14 cellular contexts compared by ENCODE assay signal in genomic region chr2:200788129-200788718, GRCh38. TPM values are rescaled to one million over a fixed set of nuclear protein-coding genes. Genes with fewer than 3 reads are reported as not detected.
DNase-seq lines count a peak whose midpoint lies in the region; FAIRE-seq and TF ChIP-seq lines count a peak whose summit lies in the region.
"Had no signal": no experiment of that assay in that cellular context is flagged by ENCODE, and none has a peak within 500 bp of the region (broad histone marks: within the 10 kb centered on the region; RNA-seq: fewer than 3 reads in every experiment).

No MANE protein-coding gene starts in this region.

- no peak overlapping the region; the same call in 1 of the 2 replicates for H2BK12ac ChIP-seq in H1 (ENCODE audit: low read depth, low read length)

- CTCF ChIA-PET in AG04450 (lab: Charles Lee) (interaction anchor here (1.2 kb wide), 1 partner anchor 75 kb away, joined by 6 read pairs; no protein-coding TSS in a partner anchor), H1 (lab: Charles Lee; ENCODE audit: partially characterized antibody) (interaction anchor here (1.0 kb wide), 1 partner anchor 75 kb away, joined by 3 read pairs; no protein-coding TSS in a partner anchor)

- H3K56ac ChIP-seq in H1 (replicated peaks; ENCODE audit: insufficient read length, low read depth, low read length): no peak overlapping the region

- 86% methylated on average over 6 of the region's 6 CpGs; no CpG with 5 or more reads in 1 of the 2 experiments for WGBS in H1 (ENCODE audit: extremely low coverage in 1 of 2, insufficient coverage in 1 of 2, insufficient read length in 1 of 2, insufficient replicate concordance in 2 of 2, low coverage in 1 of 2, low lambda C conversion rate in 2 of 2, missing lambda C conversion rate in 1 of 2), 2 experiments

- H4K20me1 ChIP-seq in H1 (replicated peaks in 1 of 2; ENCODE audit: control insufficient read depth in 1 of 2, insufficient read depth in 2 of 2, low read length in 2 of 2): no peaks in the 10 kb centered on the region
- H4K20me1 ChIP-seq: BLaER1 had no signal

- TF ChIP-seq CTCF in AG04450 (IDR thresholded peaks at IDR 0.05; ENCODE audit: low read depth, low read length) (no peak), H1 (IDR thresholded peaks at IDR 0.05; ENCODE audit: control extremely low read depth in 1 of 3, insufficient read depth in 1 of 3, low read depth in 1 of 3, low read length in 3 of 3) (no peak), nephron (IDR thresholded peaks at IDR 0.05; ENCODE audit: unreplicated experiment in 3 of 3) (no peak)

- FAIRE-seq in H1 (lab: Jason Lieb, UNC): no peak

- peaks cover 3% of the 10 kb centered on the region for H3K27me3 Mint-ChIP-seq in nephron (ENCODE audit: low read depth)

- H3K9me3 ChIP-seq in AG04450 (ENCODE audit: control insufficient read depth, insufficient read depth, low read length): no peaks in the 10 kb centered on the region
- H3K9me3 ChIP-seq in H1 (ENCODE audit: insufficient read depth in 2 of 2, low read depth in 1 of 2, low read length in 1 of 2): no peaks in the 10 kb centered on the region
- H3K9me3 ChIP-seq: BLaER1, stomach had no signal

- no peak for DNase-seq in AG04450 (ENCODE audit: low read depth, low spot score)
- peak; percentile 85 for DNase-seq in NCI-H460 (ENCODE audit: extremely low read depth, low read depth)
- no peak for DNase-seq in H1 (ENCODE audit: low read depth in 1 of 2, low spot score in 2 of 2)
- DNase-seq in activated effector memory CD4-positive, alpha-beta T cell treated with anti-CD3 and anti-CD28 coated beads, Interleukin-2, amount 50 U/mL, for 16 hours: no peak
- DNase-seq in NCI-H1417 (lab: John Stamatoyannopoulos, UW): no peak
- no peak for DNase-seq in stimulated activated CD4-positive, alpha-beta T cell treated with anti-CD3 and anti-CD28 coated beads, Interleukin-2, amount 100 ng/mL, for 48 hours
- DNase-seq in HUDEP-2 (lab: John Stamatoyannopoulos, UW; ENCODE audit: unreplicated experiment in 76 of 76): no peak
- DNase-seq: H7, KBM-7, SHP77 treated with DMSO at 0.1 percent for 48 hours, stomach had no signal

- no peak overlapping the region for H2BK120ac ChIP-seq in H1 (replicated peaks; ENCODE audit: low read depth, low read length)

- H3K23ac ChIP-seq in H1 (ENCODE audit: insufficient read length): no peak overlapping the region

- no peak overlapping the region for H4K91ac ChIP-seq in H1 (replicated peaks; ENCODE audit: insufficient read length, low read length)

- H3K27me3 ChIP-seq in AG04450 (ENCODE audit: control insufficient read depth, insufficient read depth, low read length) (no peaks in the 10 kb centered on the region), H1 (replicated peaks in 1 of 4; ENCODE audit: control insufficient read depth in 3 of 4, extremely low read depth in 1 of 4, insufficient read depth in 3 of 4, low read length in 3 of 4) (no peaks in the 10 kb centered on the region)
- H3K27me3 ChIP-seq: BLaER1, stomach had no signal

- H3K27ac ChIP-seq in AG04450 (ENCODE audit: low read depth, low read length) (peak overlapping the region; percentile 89), H1 (ENCODE audit: low read depth, low read length) (no peak overlapping the region)
- H3K27ac ChIP-seq: BLaER1 had no signal

- H4K5ac ChIP-seq in H1 (ENCODE audit: insufficient read length, low read depth, low read length): no peak overlapping the region

- no peaks in the 10 kb centered on the region for H3K79me2 ChIP-seq in H1 (ENCODE audit: control insufficient read depth in 1 of 2, insufficient read depth in 2 of 2, low read length in 2 of 2)

- peak overlapping the region; percentile 33; the same call in 1 of the 2 replicates for H2AFZ ChIP-seq in H1 (ENCODE audit: low read length)

- H3K4me3 ChIP-seq in AG04450 (ENCODE audit: low read depth, low read length) (no peak overlapping the region), H1 (ENCODE audit: extremely low read depth in 1 of 4, insufficient read depth in 2 of 4, low read depth in 3 of 4, low read length in 4 of 4) (no peak overlapping the region)
- H3K4me3 ChIP-seq: BLaER1, stomach had no signal

- H3K23me2 ChIP-seq in H1 (ENCODE audit: low read depth, low read length): no peaks in the 10 kb centered on the region; the same call in 1 of the 2 replicates

- H3K18ac ChIP-seq in H1 (ENCODE audit: extremely low read depth, low read length): no peak overlapping the region

- no peak overlapping the region; the same call in 1 of the 2 replicates for H2BK5ac ChIP-seq in H1 (ENCODE audit: low read depth, low read length)

- H3K4me2 ChIP-seq in H1 (ENCODE audit: insufficient read depth in 1 of 2, low read depth in 2 of 2, low read length in 2 of 2): no peak overlapping the region
- H3K4me2 ChIP-seq: BLaER1 had no signal

- H3K14ac ChIP-seq in H1 (ENCODE audit: insufficient read length): no peak overlapping the region

- TF ChIP-seq EP300 in H1 (IDR thresholded peaks at IDR 0.05; ENCODE audit: borderline replicate concordance in 1 of 2, low read depth in 2 of 2, low read length in 2 of 2): no peak

- H3K9me3 Mint-ChIP-seq in nephron: no peaks in the 10 kb centered on the region
- H3K9me3 Mint-ChIP-seq: activated T-helper 2 cell treated with anti-CD3 and anti-CD28 coated beads, Interferon-gamma antibody, Interleukin-2, Interleukin-4, amounts not matched to agents 10 μg/mL and 5 μg/mL and 100 μg/mL, durations not matched to agents 14 hours and 24 hours and 36 hours had no signal

- H3K27ac Mint-ChIP-seq in nephron: peak overlapping the region in 2 of 3 experiments; percentile 30 to 60
- H3K27ac Mint-ChIP-seq: activated T-helper 2 cell treated with anti-CD3 and anti-CD28 coated beads, Interferon-gamma antibody, Interleukin-2, Interleukin-4, amounts not matched to agents 10 μg/mL and 5 μg/mL and 100 μg/mL, durations not matched to agents 14 hours and 24 hours and 36 hours had no signal

- H3K79me1 ChIP-seq in H1 (ENCODE audit: low read depth, low read length): no peaks in the 10 kb centered on the region

- peaks cover 2 to 9% (median 4%) of the 10 kb centered on the region in 4 experiments; a peak in 5 of 7 replicates for H3K4me1 ChIP-seq in H1 (replicated peaks in 1 of 4; ENCODE audit: control insufficient read depth in 3 of 4, insufficient read depth in 4 of 4, low read length in 3 of 4)
- H3K4me1 ChIP-seq: BLaER1 had no signal

- no peak overlapping the region for H3K4ac ChIP-seq in H1 (replicated peaks; ENCODE audit: insufficient read length, low read depth, low read length)

- H3K36me3 Mint-ChIP-seq in nephron (ENCODE audit: low read depth): no peaks in the 10 kb centered on the region

- no peak for TF ChIP-seq RAD21 in H1 (IDR thresholded peaks at IDR 0.05 in 1 of 2, conservative IDR thresholded peaks at IDR 0.05 in 1 of 2; ENCODE audit: low read depth in 2 of 2, low read length in 2 of 2)

- no peak overlapping the region for H2AK5ac ChIP-seq in H1 (ENCODE audit: low read depth, low read length)

- H2BK20ac ChIP-seq in H1 (ENCODE audit: low read length): no peak overlapping the region

- no peak overlapping the region for H4K8ac ChIP-seq in H1 (ENCODE audit: extremely low read depth, insufficient read depth, low read length)

- no peak for TF ChIP-seq POLR2A in H1 (IDR thresholded peaks at IDR 0.05; ENCODE audit: control extremely low read depth in 1 of 2, low read depth in 2 of 2, low read length in 2 of 2)

- H3K4me1 Mint-ChIP-seq in nephron: peaks cover 15% of the 10 kb centered on the region

- H3K36me3 ChIP-seq in H1 (ENCODE audit: control insufficient read depth in 2 of 4, insufficient read depth in 4 of 4, low read length in 3 of 4): no peaks in the 10 kb centered on the region
- H3K36me3 ChIP-seq: stomach had no signal

- no peak overlapping the region for H3K9ac ChIP-seq in H1 (replicated peaks in 1 of 4; ENCODE audit: extremely low read depth in 1 of 4, low read depth in 3 of 4, low read length in 3 of 4)
- H3K9ac ChIP-seq: BLaER1 had no signal

- no peak overlapping the region for H2BK15ac ChIP-seq in H1 (ENCODE audit: low read length)

- no peak overlapping the region for H3K4me3 Mint-ChIP-seq in nephron

- POLR2A ChIA-PET in AG04450 (lab: Yijun Ruan, JAX) (interaction anchor here (1.1 kb wide), 1 partner anchor 24 kb away, joined by 3 read pairs; no protein-coding TSS in a partner anchor), H1 (lab: Charles Lee; ENCODE audit: partially characterized antibody) (interaction anchor here (0.9 kb wide), 1 partner anchor 23 kb away, joined by 5 read pairs; no protein-coding TSS in a partner anchor)

TF ChIP-seq in H1, 55 proteins besides CTCF, POLR2A, EP300 and RAD21 (continues in another document):
- no peak for TF ChIP-seq RFX5 (IDR thresholded peaks at IDR 0.05; ENCODE audit: borderline replicate concordance, low read depth, low read length)
- no peak for TF ChIP-seq POLR2AphosphoS5 (IDR thresholded peaks at IDR 0.05; ENCODE audit: low read depth, low read length)
- no peak for TF ChIP-seq ATF3 (IDR thresholded peaks at IDR 0.05; ENCODE audit: insufficient read depth, low read depth, low read length)
- TF ChIP-seq SP4 (IDR thresholded peaks at IDR 0.05; ENCODE audit: low read length): no peak
- no peak for TF ChIP-seq BRCA1 (IDR thresholded peaks at IDR 0.05; ENCODE audit: low read depth, low read length)
- TF ChIP-seq YY1 (IDR thresholded peaks at IDR 0.05; ENCODE audit: low read depth, low read length): no peak
- TF ChIP-seq HDAC2 (IDR thresholded peaks at IDR 0.05; ENCODE audit: borderline replicate concordance in 1 of 2, low read depth in 2 of 2, low read length in 2 of 2): no peak
- no peak for TF ChIP-seq TEAD4 (IDR thresholded peaks at IDR 0.05; ENCODE audit: low read depth, low read length)
- no peak for TF ChIP-seq FOSL1 (IDR thresholded peaks at IDR 0.05; ENCODE audit: insufficient read depth, low read depth, low read length)
- TF ChIP-seq KDM1A (IDR thresholded peaks at IDR 0.05; ENCODE audit: borderline replicate concordance, low read length): no peak

RNA-seq across cellular contexts. Expression of gene BZW1, which starts 23.5 kb away (rescaled TPM):
- polyA plus RNA-seq in AG04450 (2011; rRNA removed) (359 and 376 TPM in 2 replicates), H1 (2011; rRNA removed) (78.9 and 152 TPM in 2 replicates)
- polyA minus RNA-seq in AG04450 (2011; rRNA and poly(A)+ RNA removed): 352 and 361 TPM in 2 replicates
- 1,294 and 1,408 TPM in 2 replicates for total RNA-seq in NCI-H460 (2014; rRNA removed; shearing (Covaris generic))
- polyA plus RNA-seq in NCI-H460 (2014; cell fraction: nucleus; rRNA removed): 219 and 338 TPM in 2 replicates
- total RNA-seq in H1 (2021; fragmentation: NEBNext Ultra II Directional; extraction: Animal tissue kit (Norgen Biotek cat#: 25700)): 335 and 340 TPM in 2 replicates
- 82.8 TPM for polyA plus RNA-seq in H1 (2011; cell fraction: cytosol; rRNA removed)
- 73.9 TPM for polyA plus RNA-seq in H1 (2011; cell fraction: nucleus; rRNA removed)
- 201 to 337 TPM (median 252 TPM) in 4 replicates for polyA plus RNA-seq in H1 (2012, experiment 1 of 2)
- 8.4 TPM for polyA plus RNA-seq in H1 (2012, experiment 2 of 2)
- polyA plus RNA-seq in H1 (2013, experiment 1 of 2): 136 TPM
- 141 TPM for polyA plus RNA-seq in H1 (2013, experiment 2 of 2)
- 257 and 434 TPM in 2 replicates for polyA minus RNA-seq in H1 (2011; rRNA and poly(A)+ RNA removed)
- polyA minus RNA-seq in H1 (2011; cell fraction: cytosol; rRNA and poly(A)+ RNA removed): 197 TPM
- 146 TPM for polyA minus RNA-seq in H1 (2011; cell fraction: nucleus; rRNA and poly(A)+ RNA removed)
